9 cellular contexts compared by ENCODE assay signal in the genomic region with DNA sequence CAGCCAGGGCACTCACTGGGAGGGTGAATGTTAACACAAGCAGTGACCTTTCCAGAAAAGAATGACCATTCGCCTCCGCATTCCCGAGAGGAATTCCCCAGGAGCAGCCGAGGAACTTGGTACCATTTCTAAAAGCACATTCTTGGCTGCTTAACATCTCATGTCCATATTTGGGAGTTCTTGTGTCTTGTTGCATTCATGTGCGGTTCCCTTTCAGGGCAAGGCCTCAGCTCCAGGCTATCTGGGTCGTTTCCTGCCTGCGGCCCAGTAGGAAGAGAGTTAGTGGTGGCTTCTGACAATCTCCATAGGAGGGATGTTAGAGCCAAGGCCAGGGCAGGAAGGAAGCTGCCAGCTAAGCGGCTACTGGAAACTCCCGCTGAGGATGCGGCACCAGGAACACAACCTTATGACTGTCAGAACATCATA. TPM values are rescaled to one million over a fixed set of nuclear protein-coding genes. Genes with fewer than 3 reads are reported as not detected.
DNase-seq lines count a peak whose midpoint lies in the region; ATAC-seq lines count a peak whose summit lies in the region.
"Had no signal": no experiment of that assay in that cellular context is flagged by ENCODE, and none has a peak within 500 bp of the region (broad histone marks: within the 10 kb centered on the region; RNA-seq: fewer than 3 reads in every experiment).

No MANE protein-coding gene starts in this region.

- peak overlapping the region; percentile 57 for H2AFZ ChIP-seq in neuronal stem cell (ENCODE audit: low read length)

- peak overlapping the region; percentile 14 for H2BK5ac ChIP-seq in neuronal stem cell (ENCODE audit: low read length)

- in situ Hi-C loops in SK-MEL-5 (cut with HindIII; ENCODE audit: low pct_unique_long_range_greater_than_20kb, low sequenced_read_pairs): no loop called here

- no peak overlapping the region for H3K18ac ChIP-seq in neuronal stem cell (ENCODE audit: low read length)

- WGBS in neuronal stem cell (ENCODE audit: extremely low coverage in 2 of 2, insufficient read length in 2 of 2, insufficient replicate concordance in 1 of 2), 2 donors: no CpG with 5 or more reads among the region's 10 CpGs

- H4K91ac ChIP-seq in neuronal stem cell (ENCODE audit: low read depth, low read length, poor library complexity): no peak overlapping the region

- no peak overlapping the region for H2AK5ac ChIP-seq in neuronal stem cell (ENCODE audit: low read depth, low read length)

- peaks cover 31% of the 10 kb centered on the region for H3K4me1 Mint-ChIP-seq in T-helper 2 cell treated with Interferon-gamma antibody and Interleukin-4, amounts not matched to agents 5 μg/mL and 100 μg/mL, for 36 hours (ENCODE audit: low read depth)

- H3K27me3 Mint-ChIP-seq in T-helper 2 cell treated with Interferon-gamma antibody and Interleukin-4, amounts not matched to agents 5 μg/mL and 100 μg/mL, for 36 hours (ENCODE audit: low read depth): no peaks in the 10 kb centered on the region

- no peak overlapping the region for H3K9ac ChIP-seq in neuronal stem cell (ENCODE audit: low read depth, low read length, poor library complexity)

- peak overlapping the region; percentile 96 for H3K27ac ChIP-seq in neuronal stem cell (replicated peaks; ENCODE audit: low read length)

- no peak overlapping the region for H3K4me3 ChIP-seq in neuronal stem cell (ENCODE audit: low read length in 2 of 2)

- no peaks in the 10 kb centered on the region for H3K36me3 ChIP-seq in neuronal stem cell (replicated peaks in 1 of 2; ENCODE audit: control insufficient read depth in 2 of 2, insufficient read depth in 2 of 2, low read length in 2 of 2)

- peaks cover 21% of the 10 kb centered on the region for H3K9me3 Mint-ChIP-seq in T-helper 2 cell treated with Interferon-gamma antibody and Interleukin-4, amounts not matched to agents 5 μg/mL and 100 μg/mL, for 36 hours

- H3K27me3 ChIP-seq in neuronal stem cell (ENCODE audit: control insufficient read depth in 3 of 3, insufficient read depth in 3 of 3, low read depth in 1 of 3, low read length in 3 of 3): no peaks in the 10 kb centered on the region

- DNase-seq in CD1c-positive myeloid dendritic cell (ENCODE audit: extremely low spot score) (peak; percentile 29), SK-MEL-5 (ENCODE audit: low read depth, low spot score) (peak; percentile 73), fibroblast of peridontal ligament (ENCODE audit: extremely low read depth) (peak; percentile 98), neuronal stem cell (ENCODE audit: low spot score) (peak; percentile 85), COLO668 (lab: John Stamatoyannopoulos, UW; ENCODE audit: unreplicated experiment) (no peak)
- DNase-seq in T-helper 2 cell treated with Interferon-gamma antibody and Interleukin-4, amounts not matched to agents 5 μg/mL and 100 μg/mL, for 36 hours (ENCODE audit: low spot score): no peak
- DNase-seq in activated CD4-positive, alpha-beta T cell treated with anti-CD3 and anti-CD28 coated beads for 48 hours: no peak

- peaks cover 55% of the 10 kb centered on the region for H3K36me3 Mint-ChIP-seq in T-helper 2 cell treated with Interferon-gamma antibody and Interleukin-4, amounts not matched to agents 5 μg/mL and 100 μg/mL, for 36 hours (ENCODE audit: low read depth)

- no peak overlapping the region for H3K23ac ChIP-seq in neuronal stem cell (ENCODE audit: low read depth, low read length, poor library complexity)

- no peak overlapping the region for H3K14ac ChIP-seq in neuronal stem cell (ENCODE audit: low read length)

- no peak overlapping the region for H4K8ac ChIP-seq in neuronal stem cell (ENCODE audit: low read depth, low read length)

- H2BK12ac ChIP-seq in neuronal stem cell (ENCODE audit: low read length): no peak overlapping the region

- H3K4me2 ChIP-seq in neuronal stem cell (ENCODE audit: insufficient read depth, low read length, poor library complexity, severe bottlenecking): no peak overlapping the region

- no peak overlapping the region for H3K4ac ChIP-seq in neuronal stem cell (ENCODE audit: low read length)

- H3K9me3 ChIP-seq in neuronal stem cell (replicated peaks in 1 of 2; ENCODE audit: control insufficient read depth in 2 of 2, insufficient read depth in 1 of 2, low read depth in 1 of 2, low read length in 2 of 2): peaks cover 16 to 18% of the 10 kb centered on the region in 2 donors

- H2BK15ac ChIP-seq in neuronal stem cell (ENCODE audit: low read length): no peak overlapping the region

- H3K4me3 Mint-ChIP-seq in T-helper 2 cell treated with Interferon-gamma antibody and Interleukin-4, amounts not matched to agents 5 μg/mL and 100 μg/mL, for 36 hours: no peak overlapping the region

- H2BK120ac ChIP-seq in neuronal stem cell (ENCODE audit: low read depth, low read length): no peak overlapping the region

- no peak for ATAC-seq in HG03565 (IDR thresholded peaks at IDR 0.05; ENCODE audit: unreplicated experiment)

- H3K27ac Mint-ChIP-seq in T-helper 2 cell treated with Interferon-gamma antibody and Interleukin-4, amounts not matched to agents 5 μg/mL and 100 μg/mL, for 36 hours: no peak overlapping the region
- H3K27ac Mint-ChIP-seq: activated naive CD4-positive, alpha-beta T cell treated with anti-CD3 and anti-CD28 coated beads, Interleukin-2, amount 50 U/mL, for 72 hours had no signal

- peaks cover 31 to 45% of the 10 kb centered on the region in 2 donors for H3K4me1 ChIP-seq in neuronal stem cell (ENCODE audit: control insufficient read depth in 2 of 2, insufficient read depth in 1 of 2, low read depth in 1 of 2, low read length in 2 of 2)

- no peaks in the 10 kb centered on the region for H3K79me1 ChIP-seq in neuronal stem cell (ENCODE audit: low read depth, low read length)

RNA-seq across cellular contexts. Expression of gene MEAK7, which starts 27.9 kb away (rescaled TPM):
- 4.4 and 6.7 TPM in 2 replicates for total RNA-seq in SK-MEL-5 (2014; rRNA removed; shearing (Covaris generic))
- polyA plus RNA-seq in SK-MEL-5 (2015; cell fraction: cytosol; rRNA removed): 5.6 and 9.1 TPM in 2 replicates
- 11.8 and 12.0 TPM in 2 replicates for polyA plus RNA-seq in SK-MEL-5 (2015; cell fraction: nucleus; rRNA removed)
- 8.0 TPM for polyA plus RNA-seq in neuronal stem cell (2013, experiment 1 of 2)
- 8.4 TPM for polyA plus RNA-seq in neuronal stem cell (2013, experiment 2 of 2)

Comparison
In these comparisons a context has a peak if more than half of its experiments do, and no peak if none do; other contexts are left out.
1. DNase-seq: peak in CD1c-positive myeloid dendritic cell (single experiment), SK-MEL-5 (single experiment), fibroblast of peridontal ligament (single experiment) and neuronal stem cell (single experiment); none in COLO668 (single experiment), T-helper 2 cell treated with Interferon-gamma antibody and Interleukin-4, amounts not matched to agents 5 μg/mL and 100 μg/mL, for 36 hours (single experiment) and activated CD4-positive, alpha-beta T cell treated with anti-CD3 and anti-CD28 coated beads for 48 hours (single experiment).